8 cellular contexts compared by ENCODE assay signal in the genomic region with DNA sequence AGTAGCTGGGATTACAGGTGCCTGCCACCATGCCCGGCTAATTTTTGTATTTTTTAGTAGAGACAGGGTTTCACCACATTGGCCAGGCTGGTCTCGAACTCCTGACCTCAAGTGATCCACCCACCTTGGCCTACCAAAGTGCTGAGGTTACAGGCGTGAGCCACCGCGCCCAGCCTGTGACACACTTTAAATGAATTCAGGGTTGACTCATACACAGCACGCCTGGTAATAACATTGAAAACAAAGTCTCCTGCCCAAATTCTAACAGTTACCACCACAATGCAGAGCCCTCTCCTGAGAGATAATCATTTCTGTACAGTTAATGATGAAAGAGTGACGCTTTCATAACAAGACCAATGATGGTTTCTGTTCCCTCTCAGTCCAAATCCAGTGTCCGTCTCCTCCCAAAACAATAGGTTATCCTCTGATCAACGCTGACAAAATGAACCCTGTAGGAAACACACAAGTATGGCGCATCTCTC. TPM values are rescaled to one million over a fixed set of nuclear protein-coding genes. Genes with fewer than 3 reads are reported as not detected.
A peak's percentile ranks its signal among the peaks of the same experiment; 100 is the strongest.
DNase-seq lines count a peak whose midpoint lies in the region; ATAC-seq and TF ChIP-seq lines count a peak whose summit lies in the region.
"Not testable (repeated sequence)": the region's sequence is repeated elsewhere in the genome, so short reads cannot be mapped to it uniquely, and the experiment has no call there.

No MANE protein-coding gene starts in this region.

- H3K27me3 ChIP-seq in endodermal cell (ENCODE audit: control insufficient read depth, insufficient read depth, low read length, poor library complexity, severe bottlenecking); sigmoid colon; upper lobe of right lung: not testable (repeated sequence)

- not testable (repeated sequence) for TF ChIP-seq EP300 in sigmoid colon (IDR thresholded peaks at IDR 0.05)

- intact Hi-C loops in sigmoid colon (cut with DNase I); upper lobe of right lung (cut with DNase I): not testable (repeated sequence)

- peak overlapping the region; percentile 73 for H3K9ac ChIP-seq in endodermal cell (ENCODE audit: extremely low read depth, low read length, poor library complexity, severe bottlenecking)

- not testable (repeated sequence) for H3K9me3 ChIP-seq in endodermal cell (ENCODE audit: control insufficient read depth, low read length); sigmoid colon; upper lobe of right lung

- H3K27ac ChIP-seq in endodermal cell (ENCODE audit: low read depth, low read length); upper lobe of right lung: not testable (repeated sequence)
- peak overlapping the region in 1 of 4 donors; percentile 76 for H3K27ac ChIP-seq in sigmoid colon

- 68 to 71% methylated on average over 8 to 9 of the region's 10 CpGs for WGBS in endodermal cell (ENCODE audit: insufficient coverage in 1 of 2, insufficient read length in 1 of 2), 2 experiments
- WGBS in sigmoid colon, 2 donors, result 31 to 55% methylated on average over 10 of the region's 10 CpGs

- H3K4me3 Mint-ChIP-seq in IgD-negative memory B cell (peak overlapping the region; percentile 96 to 99 (median 98)), endodermal cell (peak overlapping the region; percentile 95)

- peaks cover 15 to 28% (median 26%) of the 10 kb centered on the region in 3 donors for H3K4me1 Mint-ChIP-seq in IgD-negative memory B cell
- H3K4me1 Mint-ChIP-seq in endodermal cell, result not testable (repeated sequence)

- H3K4me1 ChIP-seq in endodermal cell (ENCODE audit: control insufficient read depth, insufficient read depth, low read length), result not testable (repeated sequence)
- H3K4me1 ChIP-seq in sigmoid colon (peaks cover 0 to 19% (median 13%) of the 10 kb centered on the region in 4 donors), upper lobe of right lung (peaks cover 13% of the 10 kb centered on the region)

- H3K4me3 ChIP-seq in endodermal cell (ENCODE audit: low read length), result peak overlapping the region; percentile 98
- H3K4me3 ChIP-seq in sigmoid colon, result peak overlapping the region; percentile 64 to 94 (median 80)
- peak overlapping the region; percentile 96 for H3K4me3 ChIP-seq in upper lobe of right lung

- DNase-seq in GM04503 (ENCODE audit: low read depth) (peak; percentile 61), kidney tubule cell (ENCODE audit: low spot score) (peak; percentile 93)
- peak; percentile 14 for DNase-seq in activated gamma-delta T cell treated with anti-CD3 and anti-CD28 coated beads, Interleukin-2, amount 50 U/mL, for 16 hours (ENCODE audit: low read depth)
- not testable (repeated sequence) for DNase-seq in endodermal cell, sigmoid colon, upper lobe of right lung

- not testable (repeated sequence) for H3K27me3 Mint-ChIP-seq in IgD-negative memory B cell; endodermal cell (ENCODE audit: insufficient read depth)

- ATAC-seq in SK-N-SH treated with all-trans-retinoic acid at 6 μM for 48 hours, result peak; percentile 36; the same call in 2 of the 3 replicates
- ATAC-seq in upper lobe of right lung, result not testable (repeated sequence)

- TF ChIP-seq CTCF in endodermal cell (conservative IDR thresholded peaks at IDR 0.05); sigmoid colon (IDR thresholded peaks at IDR 0.05); upper lobe of right lung (IDR thresholded peaks at IDR 0.05): not testable (repeated sequence)

- TF ChIP-seq POLR2A in sigmoid colon (IDR thresholded peaks at IDR 0.05), result not testable (repeated sequence)

- not testable (repeated sequence) for H3K36me3 ChIP-seq in endodermal cell (ENCODE audit: control insufficient read depth, insufficient read depth, low read length); sigmoid colon; upper lobe of right lung

- H3K27ac Mint-ChIP-seq in IgD-negative memory B cell (peak overlapping the region; percentile 94 to 98 (median 97)), endodermal cell (peak overlapping the region; percentile 99)

- H3K9me3 Mint-ChIP-seq in IgD-negative memory B cell, endodermal cell: not testable (repeated sequence)

- not testable (repeated sequence) for H3K36me3 Mint-ChIP-seq in IgD-negative memory B cell; endodermal cell (ENCODE audit: low read depth)

RNA-seq across cellular contexts. Expression of a gene that starts 1.1 kb away (rescaled TPM):
- polyA plus RNA-seq in IgD-negative memory B cell (20.7 TPM), sigmoid colon (10 to 100 TPM; 10.8 to 29.3 (median 11.6) TPM)
- total RNA-seq in endodermal cell (10 to 100 TPM; 39.1 to 43.4 TPM), sigmoid colon (10 to 100 TPM; 17.3 to 40.3 (median 26.6) TPM), upper lobe of right lung (51.2 TPM)
- 29.2 TPM for polyA plus RNA-seq in endodermal cell (2013, experiment 1 of 2)
- 28.1 TPM for polyA plus RNA-seq in endodermal cell (2013, experiment 2 of 2)
